Comparison of ENCODE assay signal across 8 cellular contexts in genomic region chr7:69598081-69598486, GRCh38. TPM values are rescaled to one million over a fixed set of nuclear protein-coding genes. Genes with fewer than 3 reads are reported as not detected.
DNase-seq lines count a peak whose midpoint lies in the region; ATAC-seq and TF ChIP-seq lines count a peak whose summit lies in the region.

TSS of gene AUTS2 (plus strand) at chr7:69598475. CDS start at chr7:69599654, 1,179 bp downstream.

- ATAC-seq in HG02678 (IDR thresholded peaks at IDR 0.05; ENCODE audit: unreplicated experiment), result peak; percentile 63
- peak; percentile 89 for ATAC-seq in left lobe of liver

- no peak for TF ChIP-seq CTCF in GM12865 (IDR thresholded peaks at IDR 0.05; ENCODE audit: insufficient read depth, low read depth, low read length, missing control alignments)

- DNase-seq in GM12865 (ENCODE audit: low read depth) (peak; percentile 83), NCI-H187 (lab: John Stamatoyannopoulos, UW) (peak; percentile 69 to 96), dermis blood vessel endothelial cell (peak; percentile 73), left lobe of liver (ENCODE audit: low spot score) (peak; percentile 82), RKO (ENCODE audit: low spot score) (no peak)
- peak; percentile 26 to 41 for DNase-seq in activated CD4-positive, alpha-beta T cell treated with anti-CD3 and anti-CD28 coated beads for 4 hours
- peak; percentile 27 to 35 for DNase-seq in stimulated activated CD4-positive, alpha-beta T cell treated with anti-CD3 and anti-CD28 coated beads, Interleukin-1b, Interleukin-23, amount 100 ng/mL, for 4 hours (ENCODE audit: low read depth in 2 of 2)

- peak within 1 kb of the TSS; percentile 92 for H3K4me3 ChIP-seq in GM12865 (ENCODE audit: low read depth, low read length)

RNA-seq across cellular contexts. Expression of gene AUTS2, which starts in this region (rescaled TPM):
- 0.60 and 1.2 TPM in 2 replicates for total RNA-seq in dermis blood vessel endothelial cell
- total RNA-seq in left lobe of liver, result 26.1 TPM

Comparison
In these comparisons a context has a peak if more than half of its experiments do, and no peak if none do; other contexts are left out.
1. RNA of gene AUTS2 (total RNA-seq): 26.1 TPM in left lobe of liver (single experiment); 0.60 to 1.2 TPM in dermis blood vessel endothelial cell; every median in the first group is over 10 times any median in the second.